23 cellular contexts compared by ENCODE assay signal in genomic region chr3:158640646-158641045, GRCh38. TPM values are rescaled to one million over a fixed set of nuclear protein-coding genes. Genes with fewer than 3 reads are reported as not detected.
DNase-seq lines count a peak whose midpoint lies in the region; ATAC-seq, FAIRE-seq and TF ChIP-seq lines count a peak whose summit lies in the region.
"Had no signal": no experiment of that assay in that cellular context is flagged by ENCODE, and none has a peak within 500 bp of the region (broad histone marks: within the 10 kb centered on the region; RNA-seq: fewer than 3 reads in every experiment).

No MANE protein-coding gene starts in this region.

- intact Hi-C loops in K562 (cut with micrococcal nuclease): loop anchor here (10.0 kb wide), 1 partner anchor 66 kb away; the partner anchor contains the start of gene MLF1

- no peak for FAIRE-seq in K562 (lab: Jason Lieb, UNC)
- FAIRE-seq: A204.1, GM12892, GM19239 had no signal

- H3K4me3 ChIP-seq in K562: no peak overlapping the region
- H3K4me3 ChIP-seq: BLaER1, GM23338 had no signal

- no peak for TF ChIP-seq CTCF in K562 (IDR thresholded peaks at IDR 0.05 in 2 of 3, conservative IDR thresholded peaks at IDR 0.05 in 1 of 3; ENCODE audit: insufficient read depth in 2 of 3, low read depth in 1 of 3, low read length in 3 of 3)

- H2AFZ ChIP-seq in K562 (ENCODE audit: low read depth, low read length): peak overlapping the region; percentile 28; the same call in 1 of the 2 replicates
- H2AFZ ChIP-seq: GM23338 had no signal

- peak; percentile 2 for DNase-seq in DMS53 (lab: John Stamatoyannopoulos, UW)
- no peak for DNase-seq in DMS53 treated with DMSO at 0.1 percent for 48 hours (lab: John Stamatoyannopoulos, UW; ENCODE audit: unreplicated experiment)
- peak; percentile 19 for DNase-seq in LHCN-M2 (ENCODE audit: low read depth)
- no peak for DNase-seq in K562 (ENCODE audit: extremely low read depth in 1 of 4, low spot score in 3 of 4)
- DNase-seq in cerebellar cortex (ENCODE audit: low spot score): no peak
- DNase-seq: Caco-2; CD4-positive, CD25-positive, alpha-beta regulatory T cell; CD8-positive, alpha-beta T cell; DMS153; DMS79 treated with DMSO at 0.1 percent for 48 hours; GF-D8; H9 had no signal

- POLR2A ChIA-PET in K562 (lab: Yijun Ruan, JAX): no interaction called here

- H3K79me2 ChIP-seq in K562 (ENCODE audit: control insufficient read depth, insufficient read depth, low read length): peaks cover 14% of the 10 kb centered on the region

- TF ChIP-seq RAD21 in K562 (CRISPR knock-in tag; conservative IDR thresholded peaks at IDR 0.05 in 1 of 2, IDR thresholded peaks at IDR 0.05 in 1 of 2): no peak

- H3K4me1 ChIP-seq in K562 (replicated peaks in 1 of 2; ENCODE audit: control insufficient read depth in 2 of 2, insufficient read depth in 2 of 2, low read length in 2 of 2): peaks cover 9 to 14% of the 10 kb centered on the region in 2 experiments; a peak in 4 of 5 replicates

- no peak overlapping the region for H3K4me2 ChIP-seq in K562 (ENCODE audit: insufficient read depth, low read length)
- H3K4me2 ChIP-seq: BLaER1, GM23338 had no signal

- H3K36me3 ChIP-seq in K562 (ENCODE audit: control insufficient read depth, insufficient read depth, low read length): peaks cover 2% of the 10 kb centered on the region; the same call in 1 of the 3 replicates
- H3K36me3 ChIP-seq: BLaER1 had no signal

- no TSS peak for BruUV-seq in K562 (replicated peaks; lab: Mats Ljungman, UMichigan)

- H4K20me1 ChIP-seq in K562 (replicated peaks; ENCODE audit: control insufficient read depth, insufficient read depth, low read length): no peaks in the 10 kb centered on the region; the same call in 1 of the 2 replicates
- H4K20me1 ChIP-seq: BLaER1 had no signal

- no peak overlapping the region for H3K9ac ChIP-seq in K562 (ENCODE audit: insufficient read depth in 1 of 2, low read depth in 2 of 2, low read length in 2 of 2)
- H3K9ac ChIP-seq: BLaER1 had no signal

- no peak for TF ChIP-seq POLR2A in K562 (conservative IDR thresholded peaks at IDR 0.05)

- H3K27me3 ChIP-seq in K562 (ENCODE audit: control insufficient read depth in 2 of 2, insufficient read depth in 2 of 2, low read length in 2 of 2): no peaks in the 10 kb centered on the region
- H3K27me3 ChIP-seq: BLaER1 had no signal

- 57% methylated on average over 7 of the region's 7 CpGs for WGBS in K562 (ENCODE audit: insufficient coverage, low coverage, missing lambda C conversion rate)

- H3K27ac ChIP-seq in K562 (ENCODE audit: extremely low read depth, low read depth, low read length): no peak overlapping the region
- H3K27ac ChIP-seq: 22Rv1, BLaER1, C4-2B had no signal

- CTCF ChIA-PET in K562 (lab: Yijun Ruan, JAX; ENCODE audit: low intra/inter-chr PET ratio): no interaction called here

- ATAC-seq in K562 (no peak), HG03039 (IDR thresholded peaks at IDR 0.05; ENCODE audit: unreplicated experiment) (no peak)
- ATAC-seq: CD8-positive, alpha-beta T cell; GM23338; HCT116 had no signal

- H3K9me3 ChIP-seq in K562 (replicated peaks; ENCODE audit: control insufficient read depth, insufficient read depth, low read depth, low read length): no peaks in the 10 kb centered on the region
- H3K9me3 ChIP-seq: BLaER1, Caco-2 had no signal

- no peak for TF ChIP-seq EP300 in K562 (IDR thresholded peaks at IDR 0.05; ENCODE audit: low read length)

- in situ Hi-C loops in K562 (cut with MboI): no loop called here

- H3K9me1 ChIP-seq in K562 (ENCODE audit: control insufficient read depth, insufficient read depth, low read length): no peaks in the 10 kb centered on the region

TF ChIP-seq in K562, 482 proteins besides CTCF, POLR2A, EP300 and RAD21 (continues in another document):
- TF ChIP-seq ZNF197 (CRISPR knock-in tag; IDR thresholded peaks at IDR 0.05; ENCODE audit: low read depth): no peak
- no peak for TF ChIP-seq ADNP (tag; IDR thresholded peaks at IDR 0.05)
- TF ChIP-seq ZNF24 (IDR thresholded peaks at IDR 0.05): no peak
- no peak for TF ChIP-seq FOXM1 (IDR thresholded peaks at IDR 0.05; ENCODE audit: low read depth)
- TF ChIP-seq FOXM1 (CRISPR knock-in tag; IDR thresholded peaks at IDR 0.05; ENCODE audit: low read depth): no peak
- TF ChIP-seq POLR2B (IDR thresholded peaks at IDR 0.05; ENCODE audit: low read depth, partially characterized antibody): no peak
- TF ChIP-seq MYC (IDR thresholded peaks at IDR 0.05; ENCODE audit: low read depth, low read length): no peak
- no peak for TF ChIP-seq MYC (CRISPR knock-in tag; IDR thresholded peaks at IDR 0.05; ENCODE audit: borderline replicate concordance, low read depth)
- TF ChIP-seq TCFL5 (CRISPR knock-in tag; conservative IDR thresholded peaks at IDR 0.05): no peak
- no peak for TF ChIP-seq ZNF121 (CRISPR knock-in tag; conservative IDR thresholded peaks at IDR 0.05)
- no peak for TF ChIP-seq GATA2 (CRISPR knock-in tag; IDR thresholded peaks at IDR 0.05)
- TF ChIP-seq E2F1 (CRISPR knock-in tag; IDR thresholded peaks at IDR 0.05): no peak
- no peak for TF ChIP-seq RB1 (IDR thresholded peaks at IDR 0.05; ENCODE audit: low read depth)
- TF ChIP-seq PTBP1 (IDR thresholded peaks at IDR 0.05; ENCODE audit: low read depth, low read length): no peak
- TF ChIP-seq ELF1 (tag; IDR thresholded peaks at IDR 0.05): no peak
- no peak for TF ChIP-seq MCM7 (IDR thresholded peaks at IDR 0.05)

RNA-seq across cellular contexts. Expression of gene GFM1, which starts 3.7 kb away (rescaled TPM):
- total RNA-seq in LHCN-M2 (2014; rRNA removed) (58.2 and 75.2 TPM in 2 replicates), K562 (2014; rRNA removed) (70.0 and 81.6 TPM in 2 replicates), K562 (2014; rRNA removed; fragmentation: Illumina TruSeq; extraction: Trizol) (85.2 and 92.0 TPM in 2 replicates), K562 (2015; rRNA removed; fragmentation: Illumina TruSeq; extraction: Trizol) (75.1 and 78.3 TPM in 2 replicates), K562 (2021) (79.0 and 86.7 TPM in 2 replicates)
- polyA plus RNA-seq in LHCN-M2 (2012): 14.1 TPM
- total RNA-seq in K562 (2011; cell fraction: chromatin; rRNA removed; ENCODE audit: low replicate concordance): 45.4 and 126 TPM in 2 replicates
- total RNA-seq in K562 (2011; cell fraction: nucleolus; rRNA removed): 31.7 and 37.6 TPM in 2 replicates
- total RNA-seq in K562 (2011; cell fraction: nucleoplasm; rRNA removed): 67.2 and 108 TPM in 2 replicates
- polyA plus RNA-seq in K562 (2011; rRNA removed) (33.1 and 54.9 TPM in 2 replicates), K562 (2014; fragmentation: Illumina TruSeq; extraction: Trizol) (64.8 and 68.5 TPM in 2 replicates), K562 (2014; fragmentation: Nextera tagmentation; extraction: Ambion mirVana) (10 to 100 TPM; 38.9 to 49.9 TPM), K562 (2014; rRNA removed) (52.8 and 68.7 TPM in 2 replicates)
- 13.9 and 15.4 TPM in 2 replicates for polyA plus RNA-seq in K562 (2011; cell fraction: cytosol; rRNA removed)
- polyA plus RNA-seq in K562 (2011; cell fraction: nucleus; rRNA removed): 39.9 and 48.2 TPM in 2 replicates
- 24.3 and 41.2 TPM in 2 replicates for polyA plus RNA-seq in K562 (2012)
- polyA minus RNA-seq in K562 (2011; rRNA and poly(A)+ RNA removed): 118 and 146 TPM in 2 replicates
- polyA minus RNA-seq in K562 (2011; cell fraction: cytosol; rRNA and poly(A)+ RNA removed): 23.9 and 41.8 TPM in 2 replicates
- polyA minus RNA-seq in K562 (2011; cell fraction: nucleus; rRNA and poly(A)+ RNA removed): 52.4 and 86.2 TPM in 2 replicates

RNA-seq across cellular contexts. Expression of gene LXN, which starts 31.8 kb away (rescaled TPM):
- not detected in 2 replicates for total RNA-seq in LHCN-M2 (2014; rRNA removed)
- polyA plus RNA-seq in LHCN-M2 (2012): not detected
- total RNA-seq in K562 (2011; cell fraction: chromatin; rRNA removed; ENCODE audit: low replicate concordance): not detected in 2 replicates
- total RNA-seq in K562 (2011; cell fraction: nucleolus; rRNA removed): not detected in 2 replicates
- total RNA-seq in K562 (2011; cell fraction: nucleoplasm; rRNA removed): not detected in 2 replicates
- total RNA-seq in K562 (2014; rRNA removed): not detected in 2 replicates
- not detected in 2 replicates for total RNA-seq in K562 (2014; rRNA removed; fragmentation: Illumina TruSeq; extraction: Trizol)
- not detected in 2 replicates for total RNA-seq in K562 (2015; rRNA removed; fragmentation: Illumina TruSeq; extraction: Trizol)
- total RNA-seq in K562 (2021): 0.13 and 0.34 TPM in 2 replicates
- not detected in 2 replicates for polyA plus RNA-seq in K562 (2011; rRNA removed)
- polyA plus RNA-seq in K562 (2011; cell fraction: cytosol; rRNA removed): not detected in 2 replicates
- polyA plus RNA-seq in K562 (2011; cell fraction: nucleus; rRNA removed): not detected in 2 replicates
- not detected in 2 replicates for polyA plus RNA-seq in K562 (2012)
- polyA plus RNA-seq in K562 (2014; fragmentation: Illumina TruSeq; extraction: Trizol): not detected in 2 replicates
- polyA plus RNA-seq in K562 (2014; fragmentation: Nextera tagmentation; extraction: Ambion mirVana): under 1 TPM in 1 of 2 experiments, not detected in 1; 0.08 TPM
- polyA plus RNA-seq in K562 (2014; rRNA removed): not detected in 2 replicates
- polyA minus RNA-seq in K562 (2011; rRNA and poly(A)+ RNA removed): not detected in 2 replicates
- polyA minus RNA-seq in K562 (2011; cell fraction: cytosol; rRNA and poly(A)+ RNA removed): not detected in 2 replicates
- not detected in 2 replicates for polyA minus RNA-seq in K562 (2011; cell fraction: nucleus; rRNA and poly(A)+ RNA removed)
- total RNA-seq: Caco-2, Daoy, G401 had no signal

Comparison
In these comparisons a context has a peak if more than half of its experiments do, and no peak if none do; other contexts are left out.
1. DNase-seq: peak in DMS53 (single experiment) and LHCN-M2 (single experiment); none in DMS53 treated with DMSO at 0.1 percent for 48 hours (single experiment), K562 (0 of 4) and cerebellar cortex (single experiment).